Comparison of ENCODE assay signal across 8 cellular contexts in the genomic region with DNA sequence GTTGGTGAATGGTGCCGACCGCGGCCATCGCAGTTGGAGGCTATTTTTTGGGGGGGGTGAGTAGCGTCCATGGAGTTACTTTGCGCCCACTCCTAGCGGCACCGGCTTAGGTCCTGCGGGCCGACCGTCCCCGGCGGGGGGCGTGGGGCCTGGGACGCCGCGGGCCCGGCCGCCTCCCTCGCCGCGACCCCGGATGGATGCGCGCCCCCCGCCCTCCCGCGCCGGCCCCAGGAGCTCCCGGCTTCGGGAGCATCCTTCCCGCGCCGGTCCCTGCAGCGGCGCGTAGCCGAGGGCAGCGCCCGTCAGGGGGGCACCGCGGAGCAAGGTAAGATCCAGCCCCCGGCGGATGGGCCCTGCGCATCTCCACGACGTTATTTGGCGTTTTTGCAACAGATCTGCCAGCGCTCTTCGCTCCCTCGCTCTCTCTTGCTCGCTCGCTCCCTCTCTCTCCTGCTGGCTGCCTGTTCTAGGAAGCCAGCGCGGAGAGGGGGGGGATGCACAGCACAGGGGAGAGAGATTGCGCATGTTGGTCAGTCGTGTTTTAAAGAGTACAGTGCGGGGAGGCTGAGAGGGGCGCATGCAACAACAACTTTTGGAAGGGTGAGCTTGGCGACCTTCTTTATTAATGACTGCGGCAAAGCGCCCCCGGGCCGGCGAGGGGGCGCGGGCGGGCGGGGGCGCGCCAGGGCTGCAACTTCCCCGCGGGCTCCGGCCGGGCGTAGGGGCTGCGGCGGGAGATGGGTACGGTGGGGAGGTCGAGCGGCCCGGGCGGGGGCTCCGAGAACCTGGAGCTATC. TPM values are rescaled to one million over a fixed set of nuclear protein-coding genes. Genes with fewer than 3 reads are reported as not detected.
A peak's percentile ranks its signal among the peaks of the same experiment; 100 is the strongest.
DNase-seq lines count a peak whose midpoint lies in the region; ATAC-seq and TF ChIP-seq lines count a peak whose summit lies in the region.

No MANE protein-coding gene starts in this region.

- peaks cover 42% of the 10 kb centered on the region for H3K4me1 ChIP-seq in lower lobe of right lung

- peaks cover 5% of the 10 kb centered on the region for H3K36me3 Mint-ChIP-seq in activated CD8-positive, alpha-beta T cell treated with anti-CD3 and anti-CD28 coated beads, Interleukin-2, amount 10 ng/mL, durations not matched to agents 7 days and 5 days (ENCODE audit: low read depth)

- no peaks in the 10 kb centered on the region for H3K36me3 ChIP-seq in lower lobe of right lung

- peaks cover 8% of the 10 kb centered on the region for H3K27me3 Mint-ChIP-seq in activated CD8-positive, alpha-beta T cell treated with anti-CD3 and anti-CD28 coated beads, Interleukin-2, amount 10 ng/mL, durations not matched to agents 7 days and 5 days (ENCODE audit: low read depth)

- H3K27me3 ChIP-seq in lower lobe of right lung (ENCODE audit: low read depth) = no peaks in the 10 kb centered on the region

- DNase-seq in GM03348 (ENCODE audit: low spot score) (peak; percentile 82), NCI-H526 treated with DMSO at 0.1 percent for 48 hours (lab: John Stamatoyannopoulos, UW) (peak; percentile 52), lower lobe of right lung (peak; percentile 84)
- DNase-seq in activated CD8-positive, alpha-beta T cell treated with anti-CD3 and anti-CD28 coated beads, Interleukin-2, amount 10 ng/mL, durations not matched to agents 7 days and 5 days = peak; percentile 75
- peak; percentile 45 for DNase-seq in effector CD8-positive, alpha-beta T cell (lab: John Stamatoyannopoulos, UW)
- peak in 2 of 3 experiments; percentile 33 to 43 for DNase-seq in stimulated activated CD4-positive, alpha-beta T cell treated with anti-CD3 and anti-CD28 coated beads, TNF-alpha, amount 100 ng/mL, for 4 hours (ENCODE audit: low read depth in 3 of 3)

- H3K27ac Mint-ChIP-seq in activated CD8-positive, alpha-beta T cell treated with anti-CD3 and anti-CD28 coated beads, Interleukin-2, amount 10 ng/mL, durations not matched to agents 7 days and 5 days = peak overlapping the region; percentile 98

- ATAC-seq in HG03039 (IDR thresholded peaks at IDR 0.05; ENCODE audit: unreplicated experiment) = peak; percentile 2
- peak; percentile 20 for ATAC-seq in activated CD8-positive, alpha-beta T cell treated with anti-CD3 and anti-CD28 coated beads, Interleukin-2, amount 10 ng/mL, durations not matched to agents 7 days and 5 days
- peak; percentile 6 to 29 for ATAC-seq in lower lobe of right lung
- no peak for ATAC-seq in GM21367 (IDR thresholded peaks at IDR 0.05; ENCODE audit: unreplicated experiment)

- intact Hi-C loops in lower lobe of right lung (cut with DNase I) = loop anchor here (5.0 kb wide), 1 partner anchor 114 kb away; the partner anchor contains the start of gene CDKN2AIPNL

- TF ChIP-seq CTCF in lower lobe of right lung (IDR thresholded peaks at IDR 0.05) = no peak

- CTCF ChIA-PET in activated CD8-positive, alpha-beta T cell treated with anti-CD3 and anti-CD28 coated beads, Interleukin-2, amount 10 ng/mL, durations not matched to agents 7 days and 5 days (lab: Charles Lee) = interaction anchor here (0.8 to 4.5 kb wide), 9 partner anchors 15 to 153 kb away, joined by 3 to 34 read pairs (median 4); no protein-coding TSS in a partner anchor

- no peaks in the 10 kb centered on the region for H3K9me3 ChIP-seq in lower lobe of right lung

- peaks cover 34% of the 10 kb centered on the region for H3K4me1 Mint-ChIP-seq in activated CD8-positive, alpha-beta T cell treated with anti-CD3 and anti-CD28 coated beads, Interleukin-2, amount 10 ng/mL, durations not matched to agents 7 days and 5 days (ENCODE audit: low read depth)

- H3K4me3 Mint-ChIP-seq in activated CD8-positive, alpha-beta T cell treated with anti-CD3 and anti-CD28 coated beads, Interleukin-2, amount 10 ng/mL, durations not matched to agents 7 days and 5 days = peak overlapping the region; percentile 88

- H3K27ac ChIP-seq in lower lobe of right lung = peak overlapping the region; percentile 99

- POLR2A ChIA-PET in activated CD8-positive, alpha-beta T cell treated with anti-CD3 and anti-CD28 coated beads, Interleukin-2, amount 10 ng/mL, durations not matched to agents 7 days and 5 days (lab: Charles Lee) = interaction anchor here (0.6 to 6.4 kb wide), 25 partner anchors 8 to 387 kb away, joined by 3 to 45 read pairs (median 5); partner anchors contain the start of genes CDKL3, CDKN2AIPNL, PPP2CA and SKP1

- H3K9me3 Mint-ChIP-seq in activated CD8-positive, alpha-beta T cell treated with anti-CD3 and anti-CD28 coated beads, Interleukin-2, amount 10 ng/mL, durations not matched to agents 7 days and 5 days (ENCODE audit: insufficient read depth) = no peaks in the 10 kb centered on the region

- peak overlapping the region; percentile 98 for H3K4me3 ChIP-seq in lower lobe of right lung

RNA-seq across cellular contexts. Expression of gene JADE2, which starts 0.4 kb away (rescaled TPM):
- 10 to 100 TPM; 79.9 to 86.0 TPM for total RNA-seq in activated CD8-positive, alpha-beta T cell treated with anti-CD3 and anti-CD28 coated beads, Interleukin-2, amount 10 ng/mL, durations not matched to agents 7 days and 5 days
- 79.4 TPM for total RNA-seq in lower lobe of right lung
